Comparison of ENCODE assay signal across 17 cellular contexts in the genomic region with DNA sequence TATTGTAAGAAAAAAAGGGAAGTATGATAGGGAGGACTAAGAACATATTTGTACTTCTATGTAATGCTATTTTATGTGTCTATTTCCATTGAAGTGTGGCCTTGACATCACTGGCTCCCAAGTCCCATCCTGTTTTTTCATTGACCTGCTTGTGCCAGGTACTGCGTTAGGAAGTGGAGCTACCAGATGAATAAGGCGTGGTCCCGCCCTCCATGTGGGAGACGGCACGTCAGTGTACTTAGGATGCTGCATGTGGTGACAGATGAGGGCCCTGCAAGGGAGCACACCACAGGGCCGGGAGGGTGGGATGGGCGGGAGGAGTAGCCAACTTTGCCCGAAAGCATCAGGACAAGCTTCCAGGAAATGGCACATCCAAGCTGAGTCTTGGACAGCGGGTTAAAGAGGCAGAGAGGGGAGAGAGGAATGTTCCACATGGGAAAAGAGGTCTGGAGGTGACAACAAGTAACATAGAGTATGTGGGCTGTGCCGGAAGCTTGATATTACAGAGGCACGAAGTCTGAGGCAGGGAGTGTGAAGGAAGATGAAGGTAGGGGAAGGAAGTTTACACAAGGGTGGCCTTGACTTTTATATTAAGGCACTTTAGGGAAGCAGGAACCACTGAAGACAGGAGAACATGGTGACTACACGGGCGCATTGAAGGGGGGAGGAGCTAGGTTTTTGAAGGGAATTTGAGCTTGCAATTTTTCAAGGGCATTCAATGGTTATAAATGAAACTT.
A peak's percentile ranks its signal among the peaks of the same experiment; 100 is the strongest.
DNase-seq lines count a peak whose midpoint lies in the region; ATAC-seq and TF ChIP-seq lines count a peak whose summit lies in the region.
"Had no signal": no experiment of that assay in that cellular context is flagged by ENCODE, and none has a peak within 500 bp of the region (broad histone marks: within the 10 kb centered on the region; RNA-seq: fewer than 3 reads in every experiment).

No MANE protein-coding gene starts in this region.

- H3K4me2 ChIP-seq in trophoblast cell (ENCODE audit: low read length), result no peak overlapping the region

- H2AK5ac ChIP-seq in trophoblast cell (ENCODE audit: low read length), result no peak overlapping the region

- H3K36me3 ChIP-seq in trophoblast cell (ENCODE audit: control insufficient read depth in 1 of 2, insufficient read depth in 2 of 2, low read length in 2 of 2) (peaks cover 0 to 1% of the 10 kb centered on the region in 2 experiments), sigmoid colon (no peaks in the 10 kb centered on the region)
- H3K36me3 ChIP-seq: colonic mucosa had no signal

- DNase-seq in activated T-cell treated with anti-CD3 and anti-CD28 coated beads, Interleukin-2, amount 50 U/mL, for 24 hours, result no peak
- DNase-seq in activated T-cell treated with anti-CD3 and anti-CD28 coated beads for 4 hours, result no peak
- DNase-seq in NCI-H748 treated with DMSO at 0.1 percent for 48 hours (lab: John Stamatoyannopoulos, UW), result peak; percentile 49
- peak; percentile 62 for DNase-seq in dermis blood vessel endothelial cell
- DNase-seq in trophoblast cell, result no peak
- DNase-seq in sigmoid colon, result no peak
- DNase-seq: activated naive CD4-positive, alpha-beta T cell treated with anti-CD3 and anti-CD28 coated beads for 36 hours; Calu3; colonic mucosa; erythroblast; H7; naive B cell; NCI-H187 treated with DMSO at 0.1 percent for 48 hours; NCI-H524 had no signal

- no peak overlapping the region for H3K9ac ChIP-seq in trophoblast cell (ENCODE audit: low read length)

- H3K4me1 Mint-ChIP-seq in activated T-cell treated with anti-CD3 and anti-CD28 coated beads, Interleukin-2, amount 50 U/mL, for 24 hours (ENCODE audit: low read depth), result peaks cover 41% of the 10 kb centered on the region
- H3K4me1 Mint-ChIP-seq: naive B cell had no signal

- ATAC-seq in GM19463 (IDR thresholded peaks at IDR 0.05; ENCODE audit: unreplicated experiment) (no peak), HG03520 (IDR thresholded peaks at IDR 0.05; ENCODE audit: unreplicated experiment) (no peak)

- peak overlapping the region; percentile 81 for H3K27ac Mint-ChIP-seq in activated T-cell treated with anti-CD3 and anti-CD28 coated beads, Interleukin-2, amount 50 U/mL, for 24 hours
- H3K27ac Mint-ChIP-seq: activated naive CD4-positive, alpha-beta T cell treated with anti-CD3 and anti-CD28 coated beads for 36 hours had no signal

- no peak for TF ChIP-seq POLR2A in sigmoid colon (IDR thresholded peaks at IDR 0.05)

- no peaks in the 10 kb centered on the region for H3K4me1 ChIP-seq in trophoblast cell (ENCODE audit: control insufficient read depth in 1 of 2, insufficient read depth in 2 of 2, low read length in 2 of 2)
- peaks cover 0 to 27% (median 16%) of the 10 kb centered on the region in 4 donors for H3K4me1 ChIP-seq in sigmoid colon

- H3K9me3 Mint-ChIP-seq in activated T-cell treated with anti-CD3 and anti-CD28 coated beads, Interleukin-2, amount 50 U/mL, for 24 hours, result no peaks in the 10 kb centered on the region
- H3K9me3 Mint-ChIP-seq: activated naive CD4-positive, alpha-beta T cell treated with anti-CD3 and anti-CD28 coated beads for 36 hours; naive B cell had no signal

- H2BK120ac ChIP-seq in trophoblast cell (ENCODE audit: insufficient read depth, low read length, poor library complexity), result no peak overlapping the region

- no peak for TF ChIP-seq EP300 in sigmoid colon (IDR thresholded peaks at IDR 0.05)

- peak overlapping the region; percentile 37 for H3K23ac ChIP-seq in trophoblast cell (ENCODE audit: low read length)

- H4K8ac ChIP-seq in trophoblast cell (ENCODE audit: low read depth, low read length), result no peak overlapping the region

- H4K91ac ChIP-seq in trophoblast cell (ENCODE audit: low read depth, low read length), result no peak overlapping the region

- no peak overlapping the region for H3K14ac ChIP-seq in trophoblast cell (ENCODE audit: low read length)

- no peaks in the 10 kb centered on the region for H3K79me1 ChIP-seq in trophoblast cell (ENCODE audit: low read length)

- TF ChIP-seq CTCF in sigmoid colon (IDR thresholded peaks at IDR 0.05), result no peak

- no peak overlapping the region for H3K18ac ChIP-seq in trophoblast cell (ENCODE audit: low read length)

- no peak overlapping the region for H3K4ac ChIP-seq in trophoblast cell (ENCODE audit: low read depth, low read length)

- no peak overlapping the region for H2AFZ ChIP-seq in trophoblast cell (ENCODE audit: insufficient read depth, low read length, poor library complexity)

- H3K36me3 Mint-ChIP-seq in activated T-cell treated with anti-CD3 and anti-CD28 coated beads, Interleukin-2, amount 50 U/mL, for 24 hours (ENCODE audit: low read depth), result peaks cover 80% of the 10 kb centered on the region
- H3K36me3 Mint-ChIP-seq: naive B cell had no signal

- H2BK5ac ChIP-seq in trophoblast cell (ENCODE audit: low read depth, low read length, poor library complexity), result no peak overlapping the region

- intact Hi-C loops in sigmoid colon (cut with DNase I), result no loop called here

- no peak overlapping the region for H4K12ac ChIP-seq in trophoblast cell (ENCODE audit: low read depth, low read length)

- no peaks in the 10 kb centered on the region for H3K9me3 ChIP-seq in trophoblast cell (ENCODE audit: insufficient read depth, low read depth, low read length)
- no peaks in the 10 kb centered on the region for H3K9me3 ChIP-seq in sigmoid colon
- H3K9me3 ChIP-seq: colonic mucosa, SJSA1 had no signal

- no CpG with 5 or more reads among the region's 13 CpGs for WGBS in trophoblast cell (ENCODE audit: extremely low coverage, insufficient coverage, insufficient read length)
- 80 to 85% methylated on average over 13 of the region's 13 CpGs for WGBS in sigmoid colon, 2 donors

- H3K4me3 Mint-ChIP-seq in activated T-cell treated with anti-CD3 and anti-CD28 coated beads, Interleukin-2, amount 50 U/mL, for 24 hours, result no peak overlapping the region
- H3K4me3 Mint-ChIP-seq: activated naive CD4-positive, alpha-beta T cell treated with anti-CD3 and anti-CD28 coated beads for 36 hours; naive B cell had no signal

- H2BK12ac ChIP-seq in trophoblast cell (ENCODE audit: low read length), result no peak overlapping the region

- H3K27ac ChIP-seq in trophoblast cell (ENCODE audit: low read depth, low read length) (no peak overlapping the region), sigmoid colon (no peak overlapping the region)
- H3K27ac ChIP-seq: colonic mucosa, SJSA1 had no signal

- H3K4me3 ChIP-seq in trophoblast cell (ENCODE audit: low read depth, low read length) (peak overlapping the region; percentile 34), sigmoid colon (no peak overlapping the region)
- H3K4me3 ChIP-seq: colonic mucosa, SJSA1 had no signal

- no peaks in the 10 kb centered on the region for H3K79me2 ChIP-seq in trophoblast cell (ENCODE audit: control insufficient read depth, insufficient read depth, low read length, poor library complexity)

- H3K27me3 ChIP-seq in trophoblast cell (ENCODE audit: insufficient read depth, low read length) (no peaks in the 10 kb centered on the region), sigmoid colon (no peaks in the 10 kb centered on the region)
- H3K27me3 ChIP-seq: colonic mucosa, SJSA1 had no signal

- H3K27me3 Mint-ChIP-seq in activated T-cell treated with anti-CD3 and anti-CD28 coated beads, Interleukin-2, amount 50 U/mL, for 24 hours, result no peaks in the 10 kb centered on the region
- H3K27me3 Mint-ChIP-seq: naive B cell had no signal

Comparison
In these comparisons a context has a peak if more than half of its experiments do, and no peak if none do; other contexts are left out.
1. DNase-seq: peak in NCI-H748 treated with DMSO at 0.1 percent for 48 hours (single experiment) and dermis blood vessel endothelial cell (single experiment); none in activated T-cell treated with anti-CD3 and anti-CD28 coated beads, Interleukin-2, amount 50 U/mL, for 24 hours (single experiment), activated T-cell treated with anti-CD3 and anti-CD28 coated beads for 4 hours (single experiment), trophoblast cell (0 of 2) and sigmoid colon (single experiment).